Comparison of ENCODE assay signal across 16 cellular contexts in genomic region chr5:4116834-4117233, GRCh38.
"Had no signal": no experiment of that assay in that cellular context is flagged by ENCODE, and none has a peak within 500 bp of the region (broad histone marks: within the 10 kb centered on the region; RNA-seq: fewer than 3 reads in every experiment).

No MANE protein-coding gene starts in this region.

- H3K4me1 ChIP-seq: right atrium auricular region, stomach, uterus had no signal

- H3K4me1 Mint-ChIP-seq: activated CD4-positive, alpha-beta T cell treated with anti-CD3 and anti-CD28 coated beads, Interleukin-2, amount 10 ng/mL, durations not matched to agents 24 days and 14 days; immature natural killer cell; natural killer cell had no signal

- H3K9me3 ChIP-seq: thoracic aorta, uterus had no signal

- H3K27me3 Mint-ChIP-seq: activated CD4-positive, alpha-beta T cell treated with anti-CD3 and anti-CD28 coated beads, Interleukin-2, amount 10 ng/mL, durations not matched to agents 24 days and 14 days; activated naive CD8-positive, alpha-beta T cell had no signal

- H3K27ac Mint-ChIP-seq: activated CD4-positive, alpha-beta T cell treated with anti-CD3 and anti-CD28 coated beads, Interleukin-2, amount 10 ng/mL, durations not matched to agents 24 days and 14 days; activated naive CD8-positive, alpha-beta T cell; natural killer cell had no signal

- H3K4me3 Mint-ChIP-seq: activated CD4-positive, alpha-beta T cell treated with anti-CD3 and anti-CD28 coated beads, Interleukin-2, amount 10 ng/mL, durations not matched to agents 24 days and 14 days; activated naive CD8-positive, alpha-beta T cell; immature natural killer cell; natural killer cell had no signal

- H3K36me3 Mint-ChIP-seq: activated naive CD8-positive, alpha-beta T cell; natural killer cell had no signal

- H3K4me3 ChIP-seq: cardiac muscle cell, right atrium auricular region, skin epidermis, stomach, thoracic aorta, uterus had no signal

- H3K36me3 ChIP-seq: cardiac muscle cell, right atrium auricular region, stomach, thoracic aorta, uterus had no signal

- ATAC-seq: left colon, natural killer cell had no signal

- H3K27ac ChIP-seq: cardiac muscle cell, right atrium auricular region, skin epidermis, stomach, thoracic aorta, uterus had no signal

- H3K27me3 ChIP-seq: cardiac muscle cell, right atrium auricular region, stomach, uterus had no signal

- DNase-seq: activated CD4-positive, alpha-beta T cell treated with anti-CD3 and anti-CD28 coated beads, Interleukin-2, amount 10 ng/mL, durations not matched to agents 24 days and 14 days; activated effector memory CD4-positive, alpha-beta T cell treated with Interleukin-2 at 50 U/mL for 16 hours; activated T-cell treated with anti-CD3 and anti-CD28 coated beads, Interleukin-2, amount 50 U/mL, for 1 hour; glutamatergic neuron; immature natural killer cell; left colon; natural killer cell; posterior cingulate gyrus; stimulated activated CD4-positive, alpha-beta T cell treated with anti-CD3 and anti-CD28 coated beads, Interleukin-4, amount 100 ng/mL, for 4 hours; stomach; uterus had no signal
